In the genomic region with DNA sequence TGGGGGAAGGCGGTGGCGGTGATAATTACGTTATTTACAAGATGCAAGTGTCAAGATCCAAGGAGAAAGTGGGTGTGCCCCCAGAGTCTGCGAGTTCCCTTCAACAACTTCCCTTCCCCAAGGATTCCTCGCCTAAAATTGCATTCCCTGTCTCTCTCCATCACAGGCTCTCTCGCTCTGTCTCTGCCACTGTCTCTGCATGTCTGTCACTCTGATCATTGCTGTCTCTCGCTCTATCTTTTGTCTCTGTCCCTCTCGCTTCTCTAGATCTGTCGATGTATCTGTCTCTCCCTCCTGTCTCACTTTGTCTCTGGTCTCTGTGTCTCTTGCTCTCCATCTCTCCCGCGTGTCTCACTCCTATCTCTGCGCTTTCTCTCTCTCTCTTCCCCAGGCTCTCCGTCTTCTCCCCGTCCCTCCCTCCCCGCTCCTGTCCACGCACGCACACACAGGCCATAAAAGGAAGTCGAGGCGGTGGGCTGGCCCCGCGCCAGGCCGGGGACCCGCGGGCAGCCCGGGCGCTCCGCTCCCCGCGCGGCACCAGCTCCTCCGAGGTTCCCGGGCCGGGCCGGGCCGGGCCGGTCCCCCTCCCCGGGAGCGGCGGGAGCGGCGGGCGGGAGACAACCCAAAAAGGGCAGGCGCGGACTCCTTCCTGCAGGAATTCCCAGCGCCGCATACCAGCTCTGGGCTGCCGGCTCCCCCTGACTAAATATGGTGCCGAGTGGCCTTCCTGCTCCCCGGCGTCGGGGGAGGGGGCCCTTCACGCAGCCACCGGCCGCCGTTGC, we compare ENCODE assay signal across 8 cellular contexts. TPM values are rescaled to one million over a fixed set of nuclear protein-coding genes. Genes with fewer than 3 reads are reported as not detected.
A peak's percentile ranks its signal among the peaks of the same experiment; 100 is the strongest.
DNase-seq lines count a peak whose midpoint lies in the region; ATAC-seq and TF ChIP-seq lines count a peak whose summit lies in the region.

No MANE protein-coding gene starts in this region.

- no peak for TF ChIP-seq CTCF in SU-DHL-6 (IDR thresholded peaks at IDR 0.05; ENCODE audit: insufficient read depth, low read length, poor library complexity, severe bottlenecking)
- TF ChIP-seq CTCF in foreskin fibroblast (IDR thresholded peaks at IDR 0.05; ENCODE audit: low read depth, low read length), result no peak
- TF ChIP-seq CTCF in osteoblast (IDR thresholded peaks at IDR 0.05; ENCODE audit: extremely low read depth, low read depth, low read length), result no peak

- H3K36me3 ChIP-seq in SU-DHL-6 (ENCODE audit: low read length) (no peaks in the 10 kb centered on the region; the same call in 1 of the 2 replicates), osteoblast (ENCODE audit: insufficient read depth, low read length) (no peaks in the 10 kb centered on the region)

- no peak overlapping the region for H3K4me3 ChIP-seq in SU-DHL-6 (ENCODE audit: insufficient read depth, low read length, poor library complexity, severe bottlenecking)
- peak overlapping the region; percentile 45 to 60 for H3K4me3 ChIP-seq in foreskin fibroblast (ENCODE audit: low read depth in 1 of 2, low read length in 2 of 2)
- peak overlapping the region; percentile 67 for H3K4me3 ChIP-seq in osteoblast (ENCODE audit: insufficient read depth, low read length)

- H3K9ac ChIP-seq in SU-DHL-6 (ENCODE audit: low read length), result no peak overlapping the region

- no peaks in the 10 kb centered on the region for H4K20me1 ChIP-seq in SU-DHL-6 (ENCODE audit: low read depth, low read length)
- H4K20me1 ChIP-seq in osteoblast (ENCODE audit: insufficient read depth, low read length), result no peaks in the 10 kb centered on the region

- DNase-seq in Daoy (ENCODE audit: low read depth) (peak; percentile 13), foreskin fibroblast (peak in 1 of 2 donors; percentile 45), osteoblast (ENCODE audit: insufficient read length, low spot score, missing footprints) (peak; percentile 95), NCI-H446 (lab: John Stamatoyannopoulos, UW) (no peak), NCI-H510A (lab: John Stamatoyannopoulos, UW) (no peak)
- no peak for DNase-seq in activated naive CD4-positive, alpha-beta T cell treated with Interleukin-2 at 50 U/mL for 16 hours

- H3K79me2 ChIP-seq in SU-DHL-6 (ENCODE audit: insufficient read depth, low read length) (no peaks in the 10 kb centered on the region), osteoblast (ENCODE audit: insufficient read depth, low read length) (no peaks in the 10 kb centered on the region)

- H3K9me3 ChIP-seq in SU-DHL-6 (ENCODE audit: insufficient read depth, low read length), result no peaks in the 10 kb centered on the region
- no peaks in the 10 kb centered on the region for H3K9me3 ChIP-seq in osteoblast (ENCODE audit: low read depth, low read length)

- H3K27me3 ChIP-seq in SU-DHL-6 (ENCODE audit: low read length) (no peaks in the 10 kb centered on the region), osteoblast (ENCODE audit: insufficient read depth, low read length) (peaks cover 42% of the 10 kb centered on the region)

- H3K4me1 ChIP-seq in osteoblast (ENCODE audit: insufficient read depth, low read length), result peaks cover 7% of the 10 kb centered on the region

- peaks cover 28% of the 10 kb centered on the region for H3F3A ChIP-seq in SU-DHL-6 (ENCODE audit: insufficient read depth)

- H2AFZ ChIP-seq in SU-DHL-6 (ENCODE audit: low read depth, low read length, severe bottlenecking) (no peak overlapping the region), osteoblast (ENCODE audit: low read length) (peak overlapping the region; percentile 84)

- no peak overlapping the region for H3K27ac ChIP-seq in SU-DHL-6 (ENCODE audit: low read depth, low read length)
- no peak overlapping the region for H3K27ac ChIP-seq in osteoblast (ENCODE audit: low read depth, low read length)

- peak overlapping the region; percentile 97 for H3K4me2 ChIP-seq in SU-DHL-6 (ENCODE audit: low read depth, low read length, poor library complexity, severe bottlenecking)
- peak overlapping the region; percentile 97 for H3K4me2 ChIP-seq in osteoblast (ENCODE audit: insufficient read depth, low read length)

- no peaks in the 10 kb centered on the region for H3K9me2 ChIP-seq in SU-DHL-6 (replicated peaks; ENCODE audit: insufficient read depth, low read length)

- no peak for ATAC-seq in HG02571 (IDR thresholded peaks at IDR 0.05; ENCODE audit: unreplicated experiment)

RNA-seq across cellular contexts. Expression of gene MYH11, which starts 1.1 kb away (rescaled TPM):
- total RNA-seq in Daoy (2014; rRNA removed; shearing (Covaris generic)), result under 0.01 TPM in 1 of 2 replicates, not detected in the other
- total RNA-seq in osteoblast, result under 0.01 TPM in 2 replicates

RNA-seq across cellular contexts. Expression of gene CEP20, which starts 30.4 kb away (rescaled TPM):
- 87.0 and 122 TPM in 2 replicates for total RNA-seq in Daoy (2014; rRNA removed; shearing (Covaris generic))
- 41.3 and 48.9 TPM in 2 replicates for total RNA-seq in osteoblast

Comparison
In these comparisons a context has a peak if more than half of its experiments do, and no peak if none do; other contexts are left out.
1. DNase-seq: peak in Daoy (single experiment) and osteoblast (single experiment); none in NCI-H446 (0 of 2), activated naive CD4-positive, alpha-beta T cell treated with Interleukin-2 at 50 U/mL for 16 hours (single experiment) and NCI-H510A (single experiment).